32 cellular contexts compared by ENCODE assay signal in the genomic region with DNA sequence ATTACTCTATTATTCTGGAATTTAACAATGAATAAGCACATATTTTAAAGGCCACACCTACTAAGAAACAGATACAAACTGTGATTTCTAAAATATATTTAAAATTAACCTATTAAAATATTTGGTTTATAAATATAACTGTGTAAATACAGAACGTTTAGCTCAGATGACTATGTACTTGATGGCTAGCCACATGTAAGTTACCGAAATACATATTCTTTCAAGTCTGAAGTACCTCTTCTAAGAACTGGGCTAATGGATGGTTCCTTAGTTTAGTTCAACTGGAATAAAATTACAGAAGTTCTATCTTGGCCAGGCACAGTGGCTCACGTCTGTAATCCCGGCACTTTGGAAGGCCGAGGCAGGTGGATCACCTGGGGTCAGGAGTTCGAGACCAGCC. TPM values are rescaled to one million over a fixed set of nuclear protein-coding genes. Genes with fewer than 3 reads are reported as not detected.
"Had no signal": no experiment of that assay in that cellular context is flagged by ENCODE, and none has a peak within 500 bp of the region (broad histone marks: within the 10 kb centered on the region; RNA-seq: fewer than 3 reads in every experiment).

No MANE protein-coding gene starts in this region.

- H3K4me1 Mint-ChIP-seq: activated naive CD4-positive, alpha-beta T cell treated with anti-CD3 and anti-CD28 coated beads, Interleukin-2, amount 50 U/mL, for 24 hours; central memory CD8-positive, alpha-beta T cell; T-cell had no signal

- H3K4me1 ChIP-seq: ascending aorta, Peyer's patch had no signal

- H3K27ac ChIP-seq: ascending aorta, cardiac muscle cell, Peyer's patch, RWPE1, WERI-Rb-1 had no signal

- DNase-seq: activated CD4-positive, alpha-beta T cell treated with anti-CD3 and anti-CD28 coated beads for 1 hour; activated CD4-positive, alpha-beta T cell treated with anti-CD3 and anti-CD28 coated beads for 48 hours; activated CD4-positive, alpha-beta T cell treated with anti-CD3 and anti-CD28 coated beads, Interleukin-2, amount 50 U/mL, for 4 hours; activated CD4-positive, CD25-positive, alpha-beta regulatory T cell; activated CD8-positive, alpha-beta T cell treated with anti-CD3 and anti-CD28 coated beads, Interleukin-2, amount 10 ng/mL, durations not matched to agents 7 days and 5 days; activated gamma-delta T cell; activated naive CD4-positive, alpha-beta T cell treated with Interleukin-2 at 50 U/mL for 16 hours; activated naive CD8-positive, alpha-beta T cell treated with anti-CD3 and anti-CD28 coated beads, Interleukin-2, amount 10 ng/mL, durations not matched to agents 7 days and 5 days; activated T-cell treated with anti-CD3 and anti-CD28 coated beads, Interleukin-2, amount 50 U/mL, for 24 hours; amygdala; MM.1S; MV-4-11; NCI-H1092; NCI-H1436 treated with DMSO at 0.1 percent for 48 hours; NCI-H1694 treated with DMSO at 0.1 percent for 48 hours; NCI-H2029; NCI-H345; NCI-H524 treated with DMSO at 0.1 percent for 48 hours; Peyer's patch; SIG-M5; T-cell; T-helper 2 cell; T-helper 9 cell; WERI-Rb-1 had no signal

- H3K27me3 ChIP-seq: ascending aorta, cardiac muscle cell, Peyer's patch had no signal

- H3K27me3 Mint-ChIP-seq: activated naive CD4-positive, alpha-beta T cell treated with anti-CD3 and anti-CD28 coated beads, Interleukin-2, amount 50 U/mL, for 24 hours; activated naive CD8-positive, alpha-beta T cell treated with anti-CD3 and anti-CD28 coated beads, Interleukin-2, amount 10 ng/mL, durations not matched to agents 7 days and 5 days; activated T-cell treated with anti-CD3 and anti-CD28 coated beads, Interleukin-2, amount 50 U/mL, for 24 hours; central memory CD8-positive, alpha-beta T cell; T-cell had no signal

- H3K27ac Mint-ChIP-seq: activated CD8-positive, alpha-beta T cell treated with anti-CD3 and anti-CD28 coated beads, Interleukin-2, amount 10 ng/mL, durations not matched to agents 7 days and 5 days; activated naive CD4-positive, alpha-beta T cell treated with anti-CD3 and anti-CD28 coated beads, Interleukin-2, amount 50 U/mL, for 24 hours; activated naive CD8-positive, alpha-beta T cell treated with anti-CD3 and anti-CD28 coated beads, Interleukin-2, amount 10 ng/mL, durations not matched to agents 7 days and 5 days; activated T-cell treated with anti-CD3 and anti-CD28 coated beads, Interleukin-2, amount 50 U/mL, for 24 hours; activated T-helper 2 cell treated with anti-CD3 and anti-CD28 coated beads, Interferon-gamma antibody, Interleukin-2, Interleukin-4, amounts not matched to agents 10 μg/mL and 5 μg/mL and 100 μg/mL, durations not matched to agents 14 hours and 24 hours and 36 hours; T-cell had no signal

- H3K9me3 ChIP-seq: ascending aorta, Peyer's patch had no signal

- H3K4me3 ChIP-seq: ascending aorta, cardiac muscle cell, Peyer's patch had no signal

- H3K4me3 Mint-ChIP-seq: activated CD8-positive, alpha-beta T cell treated with anti-CD3 and anti-CD28 coated beads, Interleukin-2, amount 10 ng/mL, durations not matched to agents 7 days and 5 days; activated naive CD4-positive, alpha-beta T cell treated with anti-CD3 and anti-CD28 coated beads, Interleukin-2, amount 50 U/mL, for 24 hours; activated naive CD8-positive, alpha-beta T cell treated with anti-CD3 and anti-CD28 coated beads, Interleukin-2, amount 10 ng/mL, durations not matched to agents 7 days and 5 days; activated T-cell treated with anti-CD3 and anti-CD28 coated beads, Interleukin-2, amount 50 U/mL, for 24 hours; central memory CD8-positive, alpha-beta T cell; T-cell had no signal

- ATAC-seq: activated CD8-positive, alpha-beta T cell treated with anti-CD3 and anti-CD28 coated beads, Interleukin-2, amount 10 ng/mL, durations not matched to agents 7 days and 5 days; Right ventricle myocardium inferior; SK-N-SH treated with all-trans-retinoic acid at 6 μM for 48 hours; T-cell had no signal

- H3K36me3 ChIP-seq: ascending aorta, cardiac muscle cell, Peyer's patch had no signal

- H3K9me3 Mint-ChIP-seq: activated naive CD4-positive, alpha-beta T cell treated with anti-CD3 and anti-CD28 coated beads, Interleukin-2, amount 50 U/mL, for 24 hours; activated naive CD8-positive, alpha-beta T cell treated with anti-CD3 and anti-CD28 coated beads, Interleukin-2, amount 10 ng/mL, durations not matched to agents 7 days and 5 days; activated T-cell treated with anti-CD3 and anti-CD28 coated beads, Interleukin-2, amount 50 U/mL, for 24 hours; activated T-helper 2 cell treated with anti-CD3 and anti-CD28 coated beads, Interferon-gamma antibody, Interleukin-2, Interleukin-4, amounts not matched to agents 10 μg/mL and 5 μg/mL and 100 μg/mL, durations not matched to agents 14 hours and 24 hours and 36 hours; central memory CD8-positive, alpha-beta T cell; T-cell had no signal

RNA-seq across cellular contexts. Expression of a gene that starts 33.4 kb away (rescaled TPM):
- total RNA-seq: cardiac muscle cell had no signal
